ENCODE assay signal across 30 cellular contexts in the genomic region with DNA sequence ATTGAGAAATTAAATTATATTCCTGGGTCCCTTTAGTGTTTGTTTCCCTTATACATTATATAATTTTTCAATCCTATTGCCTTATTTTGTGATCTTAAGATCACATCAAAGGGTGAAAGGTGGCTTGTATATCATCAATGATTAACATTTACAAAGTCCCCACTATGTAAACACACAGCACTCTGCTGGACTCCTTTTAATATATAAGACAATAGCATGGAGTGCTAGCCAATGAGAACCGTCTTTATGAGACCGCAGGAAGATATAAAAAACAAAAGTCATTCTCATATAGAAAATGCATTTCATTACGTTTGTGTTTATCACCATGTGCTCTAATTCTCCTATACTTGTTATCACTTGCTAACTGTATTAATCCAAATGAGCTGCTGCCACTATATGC.
"Had no signal": no experiment of that assay in that cellular context is flagged by ENCODE, and none has a peak within 500 bp of the region (broad histone marks: within the 10 kb centered on the region; RNA-seq: fewer than 3 reads in every experiment).

No MANE protein-coding gene starts in this region.

- H3K4me1 ChIP-seq: ascending aorta, colonic mucosa, Peyer's patch had no signal

- H3K27me3 ChIP-seq: ascending aorta, cardiac muscle cell, colonic mucosa, Peyer's patch had no signal

- H3K9me3 ChIP-seq: ascending aorta, colonic mucosa, Peyer's patch had no signal

- H3K36me3 ChIP-seq: ascending aorta, cardiac muscle cell, colonic mucosa, Peyer's patch, WERI-Rb-1 had no signal

- ATAC-seq: activated CD8-positive, alpha-beta T cell treated with anti-CD3 and anti-CD28 coated beads, Interleukin-2, amount 10 ng/mL, durations not matched to agents 7 days and 5 days; Right ventricle myocardium inferior; SK-N-SH treated with all-trans-retinoic acid at 6 μM for 48 hours had no signal

- DNase-seq: activated CD4-positive, alpha-beta T cell treated with anti-CD3 and anti-CD28 coated beads for 1 hour; activated CD4-positive, alpha-beta T cell treated with anti-CD3 and anti-CD28 coated beads, Interleukin-2, amount 10 ng/mL, durations not matched to agents 24 days and 14 days; activated CD4-positive, alpha-beta T cell treated with anti-CD3 and anti-CD28 coated beads, Interleukin-2, amount 50 U/mL, for 48 hours; activated CD4-positive, CD25-positive, alpha-beta regulatory T cell; activated CD8-positive, alpha-beta T cell treated with anti-CD3 and anti-CD28 coated beads, Interleukin-2, amount 10 ng/mL, durations not matched to agents 7 days and 5 days; activated gamma-delta T cell; activated naive CD4-positive, alpha-beta T cell treated with Interleukin-2 at 50 U/mL for 16 hours; activated naive CD8-positive, alpha-beta T cell treated with anti-CD3 and anti-CD28 coated beads, Interleukin-2, amount 10 ng/mL, durations not matched to agents 7 days and 5 days; activated T-cell treated with anti-CD3 and anti-CD28 coated beads, Interleukin-2, amount 50 U/mL, for 24 hours; amygdala; colonic mucosa; NCI-H1105 treated with DMSO at 0.1 percent for 48 hours; NCI-H1436; NCI-H1694; NCI-H1930; NCI-H2081 treated with DMSO at 0.1 percent for 48 hours; NCI-H226; NCI-H446 treated with DMSO at 0.1 percent for 48 hours; NCI-H524; Peyer's patch; SIG-M5; T-helper 1 cell; T-helper 2 cell; T-helper 9 cell; WERI-Rb-1 had no signal

- H3K4me3 ChIP-seq: ascending aorta, cardiac muscle cell, colonic mucosa, Peyer's patch had no signal

- H3K27ac ChIP-seq: ascending aorta, cardiac muscle cell, colonic mucosa, Peyer's patch, RWPE1, WERI-Rb-1 had no signal
